ENCODE assay signal across 8 cellular contexts in the genomic region with DNA sequence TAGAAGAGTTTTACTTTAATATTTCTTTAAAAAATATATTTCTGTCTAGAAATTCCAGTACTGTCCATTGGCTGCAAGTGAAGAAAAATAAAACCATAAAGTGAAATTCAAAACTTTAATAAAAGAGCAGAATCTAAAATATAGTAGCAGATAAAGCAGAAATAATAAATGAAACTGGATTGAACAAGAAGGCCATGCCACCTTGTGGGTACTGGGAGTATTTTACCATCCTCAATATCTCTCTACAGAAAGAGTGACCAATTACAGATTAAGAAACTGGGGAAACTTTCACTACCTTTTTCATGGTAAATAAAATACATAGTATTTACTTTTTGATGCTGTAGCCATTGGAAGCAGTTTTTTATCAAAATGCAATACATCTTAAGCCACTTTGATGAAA.
DNase-seq lines count a peak whose midpoint lies in the region; ATAC-seq and TF ChIP-seq lines count a peak whose summit lies in the region.

No MANE protein-coding gene starts in this region.

- TF ChIP-seq CTCF in LNCaP clone FGC (IDR thresholded peaks at IDR 0.05; ENCODE audit: control insufficient read depth, extremely low read depth, insufficient read depth) (peak; percentile 46), astrocyte of the spinal cord (IDR thresholded peaks at IDR 0.05; ENCODE audit: low read depth, low read length) (peak; percentile 62)

- no peak overlapping the region for H3K4me3 ChIP-seq in LNCaP clone FGC (ENCODE audit: low read depth, low read length)
- no peak overlapping the region for H3K4me3 ChIP-seq in astrocyte of the spinal cord (ENCODE audit: low read depth, low read length)

- H3K4me1 Mint-ChIP-seq in effector memory CD8-positive, alpha-beta T cell (ENCODE audit: low read depth in 2 of 2), result peaks cover 3 to 10% of the 10 kb centered on the region in 2 donors

- no peak overlapping the region for H3K4me3 Mint-ChIP-seq in effector memory CD8-positive, alpha-beta T cell

- ATAC-seq in HG03571 (IDR thresholded peaks at IDR 0.05; ENCODE audit: unreplicated experiment), result no peak
- ATAC-seq in effector memory CD8-positive, alpha-beta T cell (replicated peaks), result no peak

- no peak overlapping the region for H3K27ac Mint-ChIP-seq in effector memory CD8-positive, alpha-beta T cell

- H3K36me3 Mint-ChIP-seq in effector memory CD8-positive, alpha-beta T cell (ENCODE audit: insufficient read depth), result no peaks in the 10 kb centered on the region

- H3K27me3 Mint-ChIP-seq in effector memory CD8-positive, alpha-beta T cell, result no peaks in the 10 kb centered on the region

- H3K9me3 Mint-ChIP-seq in effector memory CD8-positive, alpha-beta T cell, result no peaks in the 10 kb centered on the region

- DNase-seq in SKM-1 treated with dmso at 0.1 percent for 144 hours (lab: John Stamatoyannopoulos, UW; ENCODE audit: unreplicated experiment), result peak; percentile 0
- no peak for DNase-seq in SKM-1 (lab: John Stamatoyannopoulos, UW; ENCODE audit: unreplicated experiment)
- DNase-seq in LNCaP clone FGC (ENCODE audit: low read depth), result no peak
- peak; percentile 57 for DNase-seq in astrocyte of the spinal cord (ENCODE audit: low read depth, low spot score)
- peak; percentile 26 for DNase-seq in myocyte (ENCODE audit: low read depth)
- DNase-seq in effector memory CD8-positive, alpha-beta T cell, result no peak
- no peak for DNase-seq in activated CD4-positive, alpha-beta T cell treated with anti-CD3 and anti-CD28 coated beads, Interleukin-2, amount 50 U/mL, for 48 hours

- in situ Hi-C loops in astrocyte of the spinal cord (cut with HindIII; ENCODE audit: low sequenced_read_pairs), result no loop called here

Comparison
In these comparisons a context has a peak if more than half of its experiments do, and no peak if none do; other contexts are left out.
1. DNase-seq: peak in SKM-1 treated with dmso at 0.1 percent for 144 hours (single experiment), astrocyte of the spinal cord (single experiment) and myocyte (single experiment); none in SKM-1 (single experiment), LNCaP clone FGC (single experiment), effector memory CD8-positive, alpha-beta T cell (0 of 3) and activated CD4-positive, alpha-beta T cell treated with anti-CD3 and anti-CD28 coated beads, Interleukin-2, amount 50 U/mL, for 48 hours (0 of 2).